ENCODE assay signal across 8 cellular contexts in genomic region chr2:105329561-105330495, GRCh38. TPM values are rescaled to one million over a fixed set of nuclear protein-coding genes. Genes with fewer than 3 reads are reported as not detected.
A peak's percentile ranks its signal among the peaks of the same experiment; 100 is the strongest.
DNase-seq lines count a peak whose midpoint lies in the region; ATAC-seq and TF ChIP-seq lines count a peak whose summit lies in the region.

TGFBRAP1 (minus strand) TSS chr2:105329735; CDS start chr2:105308301, 21,434 bp downstream.

- H3K27ac Mint-ChIP-seq in chondrocyte (ENCODE audit: unreplicated experiment), result peak within 1 kb of the TSS; percentile 82

- H3K4me3 Mint-ChIP-seq in chondrocyte (ENCODE audit: unreplicated experiment), result peak within 1 kb of the TSS; percentile 82

- peak; percentile 39 to 87 (median 73) for DNase-seq in NCI-H1417 (lab: John Stamatoyannopoulos, UW)
- no peak for DNase-seq in NCI-H1417 treated with DMSO at 0.1 percent for 48 hours (lab: John Stamatoyannopoulos, UW)
- peak; percentile 77 for DNase-seq in NB4 (ENCODE audit: low read depth)
- DNase-seq in activated CD4-positive, alpha-beta T cell treated with anti-CD3 and anti-CD28 coated beads for 1 hour, result peak; percentile 34
- no peak for DNase-seq in chondrocyte (ENCODE audit: low spot score)
- peak; percentile 67 for DNase-seq in left lobe of liver (ENCODE audit: low spot score)
- DNase-seq in stimulated activated CD4-positive, alpha-beta T cell treated with anti-CD3 and anti-CD28 coated beads, Interleukin-1b, Interleukin-23, amount 100 ng/mL, for 4 hours (ENCODE audit: low read depth in 2 of 2), result peak; percentile 19 to 52

- peak; percentile 84 for ATAC-seq in HG02588 (IDR thresholded peaks at IDR 0.05; ENCODE audit: unreplicated experiment)
- peak; percentile 94 for ATAC-seq in left lobe of liver

- H3K9me3 Mint-ChIP-seq in chondrocyte (ENCODE audit: low read depth), result no peaks in the 10 kb centered on the region

- peak; percentile 69 for TF ChIP-seq POLR2A in NB4 (IDR thresholded peaks at IDR 0.05; ENCODE audit: extremely low read depth, insufficient read length)

- H3K27me3 Mint-ChIP-seq in chondrocyte (ENCODE audit: low read depth), result no peaks in the 10 kb centered on the region

- no peaks in the 10 kb centered on the region for H3K36me3 Mint-ChIP-seq in chondrocyte (ENCODE audit: low read depth)

- peak within 1 kb of the TSS; percentile 92 for H3K4me3 ChIP-seq in NB4 (ENCODE audit: low read depth, low read length)

- peaks cover 39% of the 10 kb centered on the region for H3K4me1 Mint-ChIP-seq in chondrocyte (ENCODE audit: low read depth)

- TF ChIP-seq CTCF in NB4 (IDR thresholded peaks at IDR 0.05; ENCODE audit: low read depth, low read length), result no peak
- TF ChIP-seq CTCF in chondrocyte (IDR thresholded peaks at IDR 0.05), result peak; percentile 33

RNA-seq across cellular contexts. Expression of gene TGFBRAP1, which starts in this region (rescaled TPM):
- 18.3 to 21.4 TPM (median 18.5 TPM) in 3 replicates for total RNA-seq in chondrocyte
- total RNA-seq in left lobe of liver, result 6.1 TPM

Comparison
In these comparisons a context has a peak if more than half of its experiments do, and no peak if none do; other contexts are left out.
1. DNase-seq: peak in NCI-H1417 (3 of 3), NB4 (single experiment), activated CD4-positive, alpha-beta T cell treated with anti-CD3 and anti-CD28 coated beads for 1 hour (single experiment), left lobe of liver (single experiment) and stimulated activated CD4-positive, alpha-beta T cell treated with anti-CD3 and anti-CD28 coated beads, Interleukin-1b, Interleukin-23, amount 100 ng/mL, for 4 hours (2 of 2); none in NCI-H1417 treated with DMSO at 0.1 percent for 48 hours (single experiment) and chondrocyte (single experiment).